ENCODE assay signal across 1 cellular context in genomic region chr2:28934769-28935168, GRCh38.
A peak's percentile ranks its signal among the peaks of the same experiment; 100 is the strongest.
TF ChIP-seq lines count a peak whose summit lies in the region.

No MANE protein-coding gene starts in this region.

TF ChIP-seq in HepG2, 621 proteins besides CTCF, POLR2A, EP300 and RAD21:
- TF ChIP-seq RBM22 (optimal IDR thresholded peaks at IDR 0.05; ENCODE audit: low read length) (peak; percentile 92), HMG20A (CRISPR knock-in tag; IDR thresholded peaks at IDR 0.05; ENCODE audit: borderline replicate concordance) (no peak)
